Comparison of ENCODE assay signal across 15 cellular contexts in genomic region chr20:61925555-61926252, GRCh38.
DNase-seq lines count a peak whose midpoint lies in the region; ATAC-seq and FAIRE-seq lines count a peak whose summit lies in the region.
"Had no signal": no experiment of that assay in that cellular context is flagged by ENCODE, and none has a peak within 500 bp of the region (broad histone marks: within the 10 kb centered on the region; RNA-seq: fewer than 3 reads in every experiment).

No MANE protein-coding gene starts in this region.

- ATAC-seq in stimulated activated naive CD8-positive, alpha-beta T cell treated with anti-CD3 and anti-CD28 coated beads, Interleukin-15, amount 100 ng/mL, for 72 hours, result no peak
- ATAC-seq in HG02798 (IDR thresholded peaks at IDR 0.05; ENCODE audit: poor library complexity, unreplicated experiment), result no peak
- ATAC-seq: GM23338, heart left ventricle had no signal

- FAIRE-seq in HTR-8/SVneo (lab: Jason Lieb, UNC), result peak; percentile 62

- H3K27me3 Mint-ChIP-seq in activated CD4-positive, alpha-beta T cell treated with anti-CD3 and anti-CD28 coated beads, Interleukin-2, amount 10 ng/mL, durations not matched to agents 24 days and 14 days, result no peaks in the 10 kb centered on the region
- H3K27me3 Mint-ChIP-seq in stimulated activated naive CD8-positive, alpha-beta T cell treated with anti-CD3 and anti-CD28 coated beads, Interleukin-15, amount 100 ng/mL, for 72 hours, result no peaks in the 10 kb centered on the region

- H3K27ac Mint-ChIP-seq in activated CD4-positive, alpha-beta T cell treated with anti-CD3 and anti-CD28 coated beads, Interleukin-2, amount 10 ng/mL, durations not matched to agents 24 days and 14 days, result no peak overlapping the region
- H3K27ac Mint-ChIP-seq in stimulated activated naive CD8-positive, alpha-beta T cell treated with anti-CD3 and anti-CD28 coated beads, Interleukin-15, amount 100 ng/mL, for 72 hours, result peak overlapping the region in 1 of 2 donors; percentile 93
- H3K27ac Mint-ChIP-seq: GM23338, mesothelial cell of epicardium had no signal

- H3K4me1 Mint-ChIP-seq in activated CD4-positive, alpha-beta T cell treated with anti-CD3 and anti-CD28 coated beads, Interleukin-2, amount 10 ng/mL, durations not matched to agents 24 days and 14 days, result no peaks in the 10 kb centered on the region
- no peaks in the 10 kb centered on the region for H3K4me1 Mint-ChIP-seq in stimulated activated naive CD8-positive, alpha-beta T cell treated with anti-CD3 and anti-CD28 coated beads, Interleukin-15, amount 100 ng/mL, for 72 hours
- H3K4me1 Mint-ChIP-seq: GM23338, mesothelial cell of epicardium had no signal

- H3K4me3 Mint-ChIP-seq in activated CD4-positive, alpha-beta T cell treated with anti-CD3 and anti-CD28 coated beads, Interleukin-2, amount 10 ng/mL, durations not matched to agents 24 days and 14 days, result no peak overlapping the region
- H3K4me3 Mint-ChIP-seq in stimulated activated naive CD8-positive, alpha-beta T cell treated with anti-CD3 and anti-CD28 coated beads, Interleukin-15, amount 100 ng/mL, for 72 hours, result no peak overlapping the region
- H3K4me3 Mint-ChIP-seq: GM23338, mesothelial cell of epicardium had no signal

- DNase-seq in COLO668 (lab: John Stamatoyannopoulos, UW; ENCODE audit: unreplicated experiment) (peak; percentile 38), HTR-8/SVneo (ENCODE audit: insufficient read length, low spot score) (no peak), RKO (ENCODE audit: low spot score) (peak; percentile 35), glomerular visceral epithelial cell (ENCODE audit: extremely low spot score) (peak; percentile 88), C1 segment of cervical spinal cord (lab: John Stamatoyannopoulos, UW) (no peak)
- DNase-seq in activated CD4-positive, alpha-beta T cell treated with anti-CD3 and anti-CD28 coated beads, Interleukin-2, amount 10 ng/mL, durations not matched to agents 24 days and 14 days, result no peak
- DNase-seq in stimulated activated naive CD8-positive, alpha-beta T cell treated with anti-CD3 and anti-CD28 coated beads, Interleukin-15, amount 100 ng/mL, for 72 hours, result no peak
- DNase-seq: cerebellar nuclear complex; NCI-H187; stimulated activated naive CD4-positive, alpha-beta T cell; T-helper 2 cell had no signal

- no peaks in the 10 kb centered on the region for H3K9me3 Mint-ChIP-seq in activated CD4-positive, alpha-beta T cell treated with anti-CD3 and anti-CD28 coated beads, Interleukin-2, amount 10 ng/mL, durations not matched to agents 24 days and 14 days
- H3K9me3 Mint-ChIP-seq in stimulated activated naive CD8-positive, alpha-beta T cell treated with anti-CD3 and anti-CD28 coated beads, Interleukin-15, amount 100 ng/mL, for 72 hours, result no peaks in the 10 kb centered on the region
- H3K9me3 Mint-ChIP-seq: mesothelial cell of epicardium had no signal

- intact Hi-C loops in activated CD4-positive, alpha-beta T cell treated with anti-CD3 and anti-CD28 coated beads, Interleukin-2, amount 10 ng/mL, durations not matched to agents 24 days and 14 days (cut with micrococcal nuclease), result no loop called here

- no peaks in the 10 kb centered on the region for H3K36me3 Mint-ChIP-seq in activated CD4-positive, alpha-beta T cell treated with anti-CD3 and anti-CD28 coated beads, Interleukin-2, amount 10 ng/mL, durations not matched to agents 24 days and 14 days (ENCODE audit: low read depth)
- H3K36me3 Mint-ChIP-seq: mesothelial cell of epicardium had no signal

Comparison
In these comparisons a context has a peak if more than half of its experiments do, and no peak if none do; other contexts are left out.
1. DNase-seq: peak in COLO668 (single experiment), RKO (single experiment) and glomerular visceral epithelial cell (single experiment); none in HTR-8/SVneo (single experiment), C1 segment of cervical spinal cord (0 of 14), activated CD4-positive, alpha-beta T cell treated with anti-CD3 and anti-CD28 coated beads, Interleukin-2, amount 10 ng/mL, durations not matched to agents 24 days and 14 days (single experiment) and stimulated activated naive CD8-positive, alpha-beta T cell treated with anti-CD3 and anti-CD28 coated beads, Interleukin-15, amount 100 ng/mL, for 72 hours (0 of 2).